29 cellular contexts compared by ENCODE assay signal in the genomic region with DNA sequence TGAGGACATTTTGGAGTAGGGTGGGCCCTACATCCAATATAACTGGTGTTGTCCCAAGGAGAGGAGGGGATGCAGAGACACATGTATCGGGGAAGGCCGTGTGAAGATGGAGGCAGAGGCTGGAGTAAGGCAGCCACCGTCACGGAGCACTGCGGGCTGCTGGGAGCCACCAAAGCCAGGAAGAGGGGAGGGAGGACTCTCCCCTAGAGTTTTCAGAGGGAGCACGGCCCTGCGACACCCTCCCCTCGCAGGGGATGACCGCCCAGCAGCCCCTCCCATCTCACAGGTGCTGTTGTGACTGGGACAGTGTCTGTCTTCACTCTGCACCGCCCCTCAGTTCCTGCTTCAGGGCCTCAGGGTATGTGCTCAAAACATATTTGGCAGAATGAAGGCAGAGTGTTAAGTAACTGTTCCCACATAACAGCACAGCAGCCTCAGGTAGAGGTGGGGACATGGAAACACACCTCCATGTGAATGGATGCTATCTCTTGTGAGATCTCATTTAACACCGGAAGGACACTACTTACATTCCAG.
"Had no signal": no experiment of that assay in that cellular context is flagged by ENCODE, and none has a peak within 500 bp of the region (broad histone marks: within the 10 kb centered on the region; RNA-seq: fewer than 3 reads in every experiment).

No MANE protein-coding gene starts in this region.

- ATAC-seq: activated CD4-positive, alpha-beta T cell treated with anti-CD3 and anti-CD28 coated beads for 36 hours; activated CD4-positive, CD25-positive, alpha-beta regulatory T cell treated with anti-CD3 and anti-CD28 coated beads, Interleukin-2, amount 50 U/mL, for 24 hours; activated CD8-positive, alpha-beta T cell treated with anti-CD3 and anti-CD28 coated beads, Interleukin-2, amount 10 ng/mL, durations not matched to agents 7 days and 5 days; PC-3 had no signal

- H3K27me3 ChIP-seq: ascending aorta, Peyer's patch had no signal

- H3K4me1 ChIP-seq: ascending aorta, Peyer's patch had no signal

- H3K36me3 ChIP-seq: ascending aorta, MG63, Peyer's patch had no signal

- H3K9me3 ChIP-seq: ascending aorta, MG63, Peyer's patch had no signal

- DNase-seq: activated CD4-positive, alpha-beta T cell treated with anti-CD3 and anti-CD28 coated beads for 36 hours; activated CD4-positive, alpha-beta T cell treated with anti-CD3 and anti-CD28 coated beads, Interleukin-2, amount 10 ng/mL, durations not matched to agents 7 days and 5 days; activated CD4-positive, alpha-beta T cell treated with anti-CD3 and anti-CD28 coated beads, Interleukin-2, amount 50 U/mL, for 48 hours; activated CD8-positive, alpha-beta T cell treated with anti-CD3 and anti-CD28 coated beads, Interleukin-2, amount 10 ng/mL, durations not matched to agents 7 days and 5 days; activated gamma-delta T cell; activated naive CD4-positive, alpha-beta T cell treated with Interleukin-2 at 50 U/mL for 16 hours; activated naive CD8-positive, alpha-beta T cell treated with anti-CD3 and anti-CD28 coated beads, Interleukin-2, amount 10 ng/mL, durations not matched to agents 7 days and 5 days; activated T-cell treated with anti-CD3 and anti-CD28 coated beads, Interleukin-2, amount 50 U/mL, for 24 hours; amygdala; central memory CD4-positive, alpha-beta T cell; Kasumi-1; KBM-7; MG63; NCI-H1048; NCI-H1105 treated with DMSO at 0.1 percent for 48 hours; NCI-H1436; NCI-H1694; NCI-H1930; NCI-H2081 treated with DMSO at 0.1 percent for 48 hours; NCI-H226; NCI-H524 treated with DMSO at 0.1 percent for 48 hours; NK-92 treated with Interleukin-12 subunit alpha and Interleukin-12 subunit beta, amount 100 ng/mL, for 24 hours; PC-3; Peyer's patch; RPMI8226 had no signal

- H3K27ac ChIP-seq: ascending aorta, Peyer's patch, SK-N-MC had no signal

- FAIRE-seq: TTC549 had no signal

- H3K4me3 ChIP-seq: ascending aorta, MG63, Peyer's patch, SK-N-MC had no signal
